11 cellular contexts compared by ENCODE assay signal in the genomic region with DNA sequence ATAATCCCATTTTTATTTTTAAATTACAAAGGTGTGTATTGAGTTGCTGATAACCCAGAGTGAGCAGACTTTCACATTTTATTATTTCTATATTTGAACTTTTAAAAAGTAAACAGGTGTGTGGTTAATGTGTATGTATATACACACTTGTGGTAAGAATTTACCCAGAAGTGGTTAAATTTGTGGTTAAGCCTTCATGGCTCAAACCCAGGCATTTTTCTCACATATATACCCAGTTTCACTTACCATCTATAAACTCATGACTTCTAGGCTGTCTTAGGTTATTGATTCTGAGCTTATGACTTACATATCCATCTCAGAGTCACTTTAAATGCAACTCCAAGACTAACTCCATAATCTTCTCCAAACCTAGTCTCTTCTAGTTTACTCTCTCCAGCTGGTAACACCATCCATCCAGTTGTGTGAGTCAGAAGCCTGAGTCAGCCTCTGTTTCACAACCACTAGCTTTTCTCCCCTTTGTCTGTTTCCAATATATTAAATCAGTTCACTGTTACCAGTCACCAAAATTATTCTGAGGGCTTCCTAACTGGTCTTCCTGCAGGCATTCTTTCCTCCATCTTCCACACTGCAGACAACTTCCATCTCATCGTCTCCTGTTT. TPM values are rescaled to one million over a fixed set of nuclear protein-coding genes. Genes with fewer than 3 reads are reported as not detected.
A peak's percentile ranks its signal among the peaks of the same experiment; 100 is the strongest.
DNase-seq lines count a peak whose midpoint lies in the region; ATAC-seq, FAIRE-seq and TF ChIP-seq lines count a peak whose summit lies in the region.
"Had no signal": no experiment of that assay in that cellular context is flagged by ENCODE, and none has a peak within 500 bp of the region (broad histone marks: within the 10 kb centered on the region; RNA-seq: fewer than 3 reads in every experiment).

No MANE protein-coding gene starts in this region.

- no peak for DNase-seq in GM12878 (ENCODE audit: low read depth, low spot score)
- no peak for DNase-seq in pancreas
- no peak for DNase-seq in anterior cingulate cortex (lab: John Stamatoyannopoulos, UW)
- DNase-seq in OCI-M1 (lab: John Stamatoyannopoulos, UW), result no peak
- DNase-seq in NCI-H1092 treated with DMSO at 0.1 percent for 48 hours (lab: John Stamatoyannopoulos, UW), result no peak
- DNase-seq: activated effector memory CD4-positive, alpha-beta T cell treated with Interleukin-2 at 50 U/mL for 16 hours; esophagus squamous epithelium; occipital lobe; stimulated activated naive CD8-positive, alpha-beta T cell treated with anti-CD3 and anti-CD28 coated beads, Interleukin-15, Interleukin-2, amounts not matched to agents 100 U/mL and 50 U/mL, for 24 hours had no signal

- H3K4me1 ChIP-seq in GM12878 (ENCODE audit: control insufficient read depth, insufficient read depth, low read length) (peaks cover 10% of the 10 kb centered on the region; the same call in 1 of the 2 replicates), pancreas (peaks cover 0 to 15% (median 6%) of the 10 kb centered on the region in 3 donors)
- H3K4me1 ChIP-seq: esophagus squamous epithelium had no signal

- TF ChIP-seq CTCF in GM12878 (IDR thresholded peaks at IDR 0.05 in 2 of 3, conservative IDR thresholded peaks at IDR 0.05 in 1 of 3; ENCODE audit: control insufficient read depth in 2 of 3, extremely low read depth in 1 of 3, insufficient read depth in 1 of 3, low read depth in 3 of 3, low read length in 3 of 3) (no peak), pancreas (IDR thresholded peaks at IDR 0.05) (no peak)

- no peaks in the 10 kb centered on the region for H3K79me2 ChIP-seq in GM12878 (ENCODE audit: control insufficient read depth, insufficient read depth, low read length)

- WGBS in GM12878 (ENCODE audit: insufficient coverage, insufficient replicate concordance, low lambda C conversion rate, missing lambda C conversion rate), result 87% methylated on average over 1 of the region's 1 CpG
- WGBS in pancreas, 2 donors, result 88 to 95% methylated on average over 1 of the region's 1 CpG

- no peaks in the 10 kb centered on the region for H4K20me1 ChIP-seq in GM12878 (ENCODE audit: control insufficient read depth, insufficient read depth)

- TF ChIP-seq POLR2A in GM12878 (IDR thresholded peaks at IDR 0.05; ENCODE audit: low read depth, low read length), result no peak

- in situ Hi-C loops in GM12878 (cut with MboI), result no loop called here

- TF ChIP-seq EP300 in GM12878 (IDR thresholded peaks at IDR 0.05; ENCODE audit: borderline replicate concordance in 1 of 2, control insufficient read depth in 1 of 2, low read depth in 2 of 2, low read length in 2 of 2), result no peak

- H3K9ac ChIP-seq in GM12878 (ENCODE audit: control insufficient read depth, insufficient read depth, low read length), result no peak overlapping the region

- CTCF ChIA-PET in GM12878 (lab: Yijun Ruan, JAX), result interaction anchor here (1.3 kb wide), 1 partner anchor 370 kb away, joined by 3 read pairs; no protein-coding TSS in a partner anchor

- RAD21 ChIA-PET in GM12878 (lab: Charles Lee; ENCODE audit: unreplicated experiment), result interaction anchor here (1.0 kb wide), 1 partner anchor 292 kb away, joined by 3 read pairs; no protein-coding TSS in a partner anchor

- H3K27ac ChIP-seq in GM12878 (ENCODE audit: control insufficient read depth, insufficient read depth) (no peak overlapping the region), pancreas (peak overlapping the region in 1 of 4 donors; percentile 32)

- intact Hi-C loops in GM12878 (cut with micrococcal nuclease; ENCODE audit: unreplicated experiment), result no loop called here
- intact Hi-C loops in pancreas (cut with DNase I), result no loop called here

- no peak overlapping the region for H3K4me3 ChIP-seq in GM12878
- no peak overlapping the region for H3K4me3 ChIP-seq in pancreas
- H3K4me3 ChIP-seq: esophagus squamous epithelium had no signal

- H3K4me2 ChIP-seq in GM12878 (ENCODE audit: control insufficient read depth, insufficient read depth), result no peak overlapping the region

- H2AFZ ChIP-seq in GM12878 (ENCODE audit: control insufficient read depth, low read depth, low read length), result no peak overlapping the region

- FAIRE-seq in GM12878 (lab: Jason Lieb, UNC), result no peak
- FAIRE-seq in pancreas (lab: Jason Lieb, UNC), result no peak

- POLR2A ChIA-PET in GM12878 (lab: Charles Lee), result interaction anchor here (1.1 kb wide), 1 partner anchor 17 kb away, joined by 4 read pairs; no protein-coding TSS in a partner anchor

- H3K9me3 ChIP-seq in GM12878 (replicated peaks; ENCODE audit: control insufficient read depth, insufficient read depth, low read length) (no peaks in the 10 kb centered on the region; the same call in 2 of the 3 replicates), pancreas (no peaks in the 10 kb centered on the region)
- H3K9me3 ChIP-seq: esophagus squamous epithelium had no signal

- no TSS peak for BruUV-seq in GM12878 (replicated peaks; lab: Mats Ljungman, UMichigan)

- TF ChIP-seq RAD21 in GM12878 (IDR thresholded peaks at IDR 0.05; ENCODE audit: insufficient read depth, low read depth, low read length), result no peak

- ATAC-seq in GM19463 (IDR thresholded peaks at IDR 0.05; ENCODE audit: unreplicated experiment) (peak; percentile 72), HG03139 (IDR thresholded peaks at IDR 0.05; ENCODE audit: unreplicated experiment) (peak; percentile 74), GM12878 (peak; percentile 75), pancreas (peak in 3 of 4 donors; percentile 31 to 50 (median 40))
- ATAC-seq: stimulated activated naive CD8-positive, alpha-beta T cell treated with anti-CD3 and anti-CD28 coated beads, Interleukin-15, Interleukin-2, amounts not matched to agents 100 U/mL and 50 U/mL, for 24 hours had no signal

- H3K36me3 ChIP-seq in GM12878 (ENCODE audit: control insufficient read depth in 2 of 2, insufficient read depth in 2 of 2, low read length in 1 of 2) (peaks cover 0 to under 1% of the 10 kb centered on the region in 2 experiments; a peak in 1 of 4 replicates), pancreas (no peaks in the 10 kb centered on the region)

- SMC1A ChIA-PET in GM12878 (lab: Charles Lee; ENCODE audit: uncharacterized antibody, unreplicated experiment), result interaction anchor here (1.2 to 2.0 kb wide), 4 partner anchors 8 to 74 kb away, joined by 3 to 4 read pairs (median 4); no protein-coding TSS in a partner anchor

- no peaks in the 10 kb centered on the region for H3K27me3 ChIP-seq in GM12878 (replicated peaks in 1 of 2; ENCODE audit: control insufficient read depth in 2 of 2, insufficient read depth in 2 of 2, low read length in 1 of 2)
- H3K27me3 ChIP-seq in pancreas, result no peaks in the 10 kb centered on the region
- H3K27me3 ChIP-seq: esophagus squamous epithelium had no signal

RNA-seq across cellular contexts. Expression of gene ZBED3, which starts 20.2 kb away (rescaled TPM):
- total RNA-seq in GM12878 (2013; cell fraction: nucleolus; rRNA removed), result 6.8 and 8.6 TPM in 2 replicates
- total RNA-seq in GM12878 (2014; rRNA removed), result 0.93 and 1.5 TPM in 2 replicates
- total RNA-seq in GM12878 (2014; rRNA removed; fragmentation: Illumina TruSeq; extraction: Trizol), result 1.6 and 1.9 TPM in 2 replicates
- total RNA-seq in GM12878 (2021), result 14.1 and 16.9 TPM in 2 replicates
- polyA plus RNA-seq in GM12878 (2011; ENCODE audit: low read depth), result 1.7 TPM
- polyA plus RNA-seq in GM12878 (2011; rRNA removed), result 3.4 and 5.0 TPM in 2 replicates
- polyA plus RNA-seq in GM12878 (2011; cell fraction: cytosol; rRNA removed), result 3.8 and 4.7 TPM in 2 replicates
- 1.6 and 2.1 TPM in 2 replicates for polyA plus RNA-seq in GM12878 (2011; cell fraction: nucleus; rRNA removed)
- polyA plus RNA-seq in GM12878 (2012), result 1.9 and 2.6 TPM in 2 replicates
- 12.7 and 14.5 TPM in 2 replicates for polyA plus RNA-seq in GM12878 (2014; fragmentation: Illumina TruSeq; extraction: Trizol)
- 1 to 10 TPM; 1.8 to 2.1 TPM for polyA plus RNA-seq in GM12878 (2014; fragmentation: Nextera tagmentation; extraction: Ambion mirVana)
- polyA plus RNA-seq in GM12878 (2014; rRNA removed), result 6.7 and 7.9 TPM in 2 replicates
- 1 to 10 TPM; 1.0 to 2.9 TPM for polyA plus RNA-seq in GM12878 (2016; fragmentation: Nextera tagmentation; extraction: Ambion mirVana)
- polyA minus RNA-seq in GM12878 (2011; rRNA and poly(A)+ RNA removed), result 4.1 and 4.8 TPM in 2 replicates
- 1.6 and 1.7 TPM in 2 replicates for polyA minus RNA-seq in GM12878 (2011; cell fraction: cytosol; rRNA and poly(A)+ RNA removed)
- polyA minus RNA-seq in GM12878 (2011; cell fraction: nucleus; rRNA and poly(A)+ RNA removed), result 0.85 and 1.2 TPM in 2 replicates
- total RNA-seq in pancreas, result 10 to 100 TPM in 4 of 6 donors, 1 to 10 TPM in 2; 7.3 to 20.8 (median 11.0) TPM
- 1 to 10 TPM; 4.2 to 6.7 TPM for polyA plus RNA-seq in pancreas

RNA-seq across cellular contexts. Expression of gene AGGF1, which starts 36.7 kb away (rescaled TPM):
- total RNA-seq in GM12878 (2013; cell fraction: nucleolus; rRNA removed), result 43.1 and 47.1 TPM in 2 replicates
- 20.1 and 22.2 TPM in 2 replicates for total RNA-seq in GM12878 (2014; rRNA removed)
- 20.0 and 20.3 TPM in 2 replicates for total RNA-seq in GM12878 (2014; rRNA removed; fragmentation: Illumina TruSeq; extraction: Trizol)
- total RNA-seq in GM12878 (2021), result 19.6 and 21.1 TPM in 2 replicates
- 5.4 TPM for polyA plus RNA-seq in GM12878 (2011; ENCODE audit: low read depth)
- polyA plus RNA-seq in GM12878 (2011; rRNA removed), result 24.8 and 40.3 TPM in 2 replicates
- 8.2 and 9.0 TPM in 2 replicates for polyA plus RNA-seq in GM12878 (2011; cell fraction: cytosol; rRNA removed)
- 9.3 and 10.1 TPM in 2 replicates for polyA plus RNA-seq in GM12878 (2011; cell fraction: nucleus; rRNA removed)
- 9.9 and 13.1 TPM in 2 replicates for polyA plus RNA-seq in GM12878 (2012)
- polyA plus RNA-seq in GM12878 (2014; fragmentation: Illumina TruSeq; extraction: Trizol), result 18.8 and 23.6 TPM in 2 replicates
- 1 to 10 TPM; 7.3 to 9.4 TPM for polyA plus RNA-seq in GM12878 (2014; fragmentation: Nextera tagmentation; extraction: Ambion mirVana)
- 14.4 and 15.8 TPM in 2 replicates for polyA plus RNA-seq in GM12878 (2014; rRNA removed)
- 10 to 100 TPM; 35.6 to 43.4 TPM for polyA plus RNA-seq in GM12878 (2016; fragmentation: Nextera tagmentation; extraction: Ambion mirVana)
- 5.6 and 7.2 TPM in 2 replicates for polyA minus RNA-seq in GM12878 (2011; rRNA and poly(A)+ RNA removed)
- polyA minus RNA-seq in GM12878 (2011; cell fraction: cytosol; rRNA and poly(A)+ RNA removed), result 6.7 and 7.2 TPM in 2 replicates
- polyA minus RNA-seq in GM12878 (2011; cell fraction: nucleus; rRNA and poly(A)+ RNA removed), result 11.8 and 18.4 TPM in 2 replicates
- 10 to 100 TPM in 2 of 6 donors, 1 to 10 TPM in 4; 7.7 to 12.9 (median 9.3) TPM for total RNA-seq in pancreas
- polyA plus RNA-seq in pancreas, result 1 to 10 TPM; 3.7 to 7.6 TPM
